8 cellular contexts compared by ENCODE assay signal in genomic region chr1:236063919-236064673, GRCh38. TPM values are rescaled to one million over a fixed set of nuclear protein-coding genes. Genes with fewer than 3 reads are reported as not detected.
DNase-seq lines count a peak whose midpoint lies in the region; ATAC-seq and TF ChIP-seq lines count a peak whose summit lies in the region.

No MANE protein-coding gene starts in this region.

- ATAC-seq in HG03045 (IDR thresholded peaks at IDR 0.05; ENCODE audit: unreplicated experiment) (peak; percentile 18), foreskin keratinocyte (peak; percentile 54), HG03571 (IDR thresholded peaks at IDR 0.05; ENCODE audit: unreplicated experiment) (no peak)
- ATAC-seq in activated T-cell treated with anti-CD3 and anti-CD28 coated beads, Interleukin-2, amount 50 U/mL, for 4 hours: peak; percentile 10 to 23

- H3K27me3 ChIP-seq in foreskin keratinocyte: peaks cover 15% of the 10 kb centered on the region

- no peaks in the 10 kb centered on the region for H3K36me3 Mint-ChIP-seq in activated T-cell treated with anti-CD3 and anti-CD28 coated beads, Interleukin-2, amount 50 U/mL, for 4 hours (ENCODE audit: insufficient read depth)
- peaks cover 21% of the 10 kb centered on the region for H3K36me3 Mint-ChIP-seq in nephron progenitor cell (ENCODE audit: low read depth)

- H3K9me3 Mint-ChIP-seq in activated T-cell treated with anti-CD3 and anti-CD28 coated beads, Interleukin-2, amount 50 U/mL, for 4 hours: no peaks in the 10 kb centered on the region
- H3K9me3 Mint-ChIP-seq in nephron progenitor cell: no peaks in the 10 kb centered on the region

- H3K4me1 Mint-ChIP-seq in activated T-cell treated with anti-CD3 and anti-CD28 coated beads, Interleukin-2, amount 50 U/mL, for 4 hours (ENCODE audit: low read depth): peaks cover 25% of the 10 kb centered on the region
- H3K4me1 Mint-ChIP-seq in nephron progenitor cell: peaks cover 32% of the 10 kb centered on the region

- peak overlapping the region; percentile 28 for H3K27ac ChIP-seq in foreskin keratinocyte

- H3K27ac Mint-ChIP-seq in nephron progenitor cell: no peak overlapping the region

- TF ChIP-seq CTCF in foreskin keratinocyte (conservative IDR thresholded peaks at IDR 0.05): no peak
- TF ChIP-seq CTCF in nephron progenitor cell (IDR thresholded peaks at IDR 0.05): no peak

- peak overlapping the region; percentile 63 for H3K9ac ChIP-seq in ES-I3 (ENCODE audit: low read depth, low read length)

- H3K4me3 Mint-ChIP-seq in activated T-cell treated with anti-CD3 and anti-CD28 coated beads, Interleukin-2, amount 50 U/mL, for 4 hours: peak overlapping the region; percentile 19
- H3K4me3 Mint-ChIP-seq in nephron progenitor cell: peak overlapping the region; percentile 83

- no peaks in the 10 kb centered on the region for H3K9me3 ChIP-seq in ES-I3 (ENCODE audit: control insufficient read depth, insufficient read depth, low read length)

- H3K4me1 ChIP-seq in ES-I3 (ENCODE audit: insufficient read depth, low read length) (peaks cover 11% of the 10 kb centered on the region; the same call in 1 of the 2 replicates), foreskin keratinocyte (no peaks in the 10 kb centered on the region)

- DNase-seq in activated T-cell treated with anti-CD3 and anti-CD28 coated beads, Interleukin-2, amount 50 U/mL, for 4 hours: peak; percentile 13
- DNase-seq in foreskin keratinocyte (peak in 1 of 2 donors; percentile 28), nephron progenitor cell (peak; percentile 61), NCI-H1694 (lab: John Stamatoyannopoulos, UW) (no peak), NCI-H2107 (lab: John Stamatoyannopoulos, UW) (no peak)

- no peaks in the 10 kb centered on the region for H3K36me3 ChIP-seq in ES-I3 (ENCODE audit: insufficient read depth, low read length)

- H3K27me3 Mint-ChIP-seq in activated T-cell treated with anti-CD3 and anti-CD28 coated beads, Interleukin-2, amount 50 U/mL, for 4 hours (ENCODE audit: low read depth): peaks cover 39% of the 10 kb centered on the region
- H3K27me3 Mint-ChIP-seq in nephron progenitor cell (ENCODE audit: low read depth, poor library complexity): peaks cover 22% of the 10 kb centered on the region

RNA-seq across cellular contexts. Expression of gene NID1, which starts 0.8 kb away (rescaled TPM):
- under 1 TPM; 0.16 to 0.32 (median 0.25) TPM for total RNA-seq in activated T-cell treated with anti-CD3 and anti-CD28 coated beads, Interleukin-2, amount 50 U/mL, for 4 hours
- total RNA-seq in foreskin keratinocyte: 8.5 and 17.5 TPM in 2 replicates
- polyA plus RNA-seq in foreskin keratinocyte: 3.4 and 5.6 TPM in 2 replicates

Comparison
In these comparisons a context has a peak if more than half of its experiments do, and no peak if none do; other contexts are left out.
1. DNase-seq: peak in activated T-cell treated with anti-CD3 and anti-CD28 coated beads, Interleukin-2, amount 50 U/mL, for 4 hours (single experiment) and nephron progenitor cell (single experiment); none in NCI-H1694 (single experiment) and NCI-H2107 (single experiment).